In the genomic region with DNA sequence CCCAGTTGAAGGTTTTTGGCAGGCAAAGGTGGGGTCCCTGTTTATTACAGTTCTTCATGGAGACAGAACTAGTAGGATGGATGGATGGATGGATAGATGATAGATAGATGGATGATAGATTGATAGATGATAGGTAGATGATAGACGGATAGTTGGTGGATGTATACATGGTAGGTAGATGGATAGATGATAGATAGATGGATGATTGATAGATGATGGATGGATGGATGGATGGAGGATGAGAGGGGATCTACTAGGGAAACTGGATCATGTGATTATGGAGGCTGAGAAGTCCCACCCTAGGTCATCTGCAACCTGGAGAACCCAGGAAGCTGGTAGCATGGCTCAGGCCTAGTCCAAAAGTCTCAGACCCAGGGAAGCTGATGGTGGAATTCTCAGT, we compare ENCODE assay signal across 17 cellular contexts.
A peak's percentile ranks its signal among the peaks of the same experiment; 100 is the strongest.
DNase-seq lines count a peak whose midpoint lies in the region; ATAC-seq and TF ChIP-seq lines count a peak whose summit lies in the region.
"Had no signal": no experiment of that assay in that cellular context is flagged by ENCODE, and none has a peak within 500 bp of the region (broad histone marks: within the 10 kb centered on the region; RNA-seq: fewer than 3 reads in every experiment).

No MANE protein-coding gene starts in this region.

- POLR2A ChIA-PET in activated CD8-positive, alpha-beta T cell treated with anti-CD3 and anti-CD28 coated beads, Interleukin-2, amount 10 ng/mL, durations not matched to agents 7 days and 5 days (lab: Charles Lee): interaction anchor here (1.3 kb wide), 1 partner anchor 150 kb away, joined by 3 read pairs; no protein-coding TSS in a partner anchor
- POLR2A ChIA-PET in activated CD8-positive, alpha-beta T cell treated with anti-CD3 and anti-CD28 coated beads for 36 hours (lab: Charles Lee): interaction anchor here (0.8 kb wide), 1 partner anchor 208 kb away, joined by 3 read pairs; no protein-coding TSS in a partner anchor

- CTCF ChIA-PET in activated CD8-positive, alpha-beta T cell treated with anti-CD3 and anti-CD28 coated beads, Interleukin-2, amount 10 ng/mL, durations not matched to agents 7 days and 5 days (lab: Charles Lee): no interaction called here
- CTCF ChIA-PET in activated CD8-positive, alpha-beta T cell treated with anti-CD3 and anti-CD28 coated beads for 36 hours (lab: Charles Lee): no interaction called here

- H3K4me1 ChIP-seq in CD4-positive, CD25-positive, alpha-beta regulatory T cell (ENCODE audit: control insufficient read depth, insufficient read depth, low read length, poor library complexity, severe bottlenecking): peaks cover 52% of the 10 kb centered on the region

- peak overlapping the region; percentile 13 for H3K27ac Mint-ChIP-seq in activated CD8-positive, alpha-beta T cell treated with anti-CD3 and anti-CD28 coated beads, Interleukin-2, amount 10 ng/mL, durations not matched to agents 7 days and 5 days
- no peak overlapping the region for H3K27ac Mint-ChIP-seq in activated CD8-positive, alpha-beta T cell treated with anti-CD3 and anti-CD28 coated beads for 36 hours
- peak overlapping the region; percentile 27 to 84 (median 75) for H3K27ac Mint-ChIP-seq in CD4-positive, CD25-positive, alpha-beta regulatory T cell
- H3K27ac Mint-ChIP-seq in activated T-helper 1 cell treated with anti-CD3 and anti-CD28 coated beads, Interleukin-12 subunit alpha, Interleukin-12 subunit beta, Interleukin-2, Interleukin-4 antibody, amounts not matched to agents 30 ng/mL and 10 ng/mL and 1 ng/mL, durations not matched to agents 14 hours and 24 hours and 36 hours: peak overlapping the region; percentile 13
- H3K27ac Mint-ChIP-seq in stimulated activated memory B cell treated with anti-CD40 and anti-IgM and Interleukin-4, amounts not matched to agents 10 μg/mL and 1 μg/mL and 100 μg/mL, for 72 hours: peak overlapping the region; percentile 1
- H3K27ac Mint-ChIP-seq in CD14-positive monocyte: no peak overlapping the region

- no peak for ATAC-seq in activated CD8-positive, alpha-beta T cell treated with anti-CD3 and anti-CD28 coated beads, Interleukin-2, amount 10 ng/mL, durations not matched to agents 7 days and 5 days
- ATAC-seq in activated CD8-positive, alpha-beta T cell treated with anti-CD3 and anti-CD28 coated beads for 36 hours: no peak
- ATAC-seq in CD4-positive, CD25-positive, alpha-beta regulatory T cell (ENCODE audit: low read depth in 2 of 2): no peak
- ATAC-seq in stimulated activated memory B cell treated with anti-CD40 and anti-IgM and Interleukin-4, amounts not matched to agents 10 μg/mL and 1 μg/mL and 100 μg/mL, for 72 hours: no peak

- intact Hi-C loops in activated CD8-positive, alpha-beta T cell treated with anti-CD3 and anti-CD28 coated beads for 36 hours (cut with micrococcal nuclease): no loop called here
- intact Hi-C loops in activated T-helper 1 cell treated with anti-CD3 and anti-CD28 coated beads, Interleukin-12 subunit alpha, Interleukin-12 subunit beta, Interleukin-2, Interleukin-4 antibody, amounts not matched to agents 30 ng/mL and 10 ng/mL and 1 ng/mL, durations not matched to agents 14 hours and 24 hours and 36 hours (cut with micrococcal nuclease): no loop called here
- intact Hi-C loops in CD14-positive monocyte (cut with micrococcal nuclease): no loop called here

- H3K9me3 Mint-ChIP-seq in activated CD8-positive, alpha-beta T cell treated with anti-CD3 and anti-CD28 coated beads, Interleukin-2, amount 10 ng/mL, durations not matched to agents 7 days and 5 days (ENCODE audit: insufficient read depth): no peaks in the 10 kb centered on the region
- no peaks in the 10 kb centered on the region for H3K9me3 Mint-ChIP-seq in activated CD8-positive, alpha-beta T cell treated with anti-CD3 and anti-CD28 coated beads for 36 hours
- H3K9me3 Mint-ChIP-seq in CD4-positive, CD25-positive, alpha-beta regulatory T cell: peaks cover 0 to 3% (median 0%) of the 10 kb centered on the region in 7 donors
- H3K9me3 Mint-ChIP-seq in activated T-helper 1 cell treated with anti-CD3 and anti-CD28 coated beads, Interleukin-12 subunit alpha, Interleukin-12 subunit beta, Interleukin-2, Interleukin-4 antibody, amounts not matched to agents 30 ng/mL and 10 ng/mL and 1 ng/mL, durations not matched to agents 14 hours and 24 hours and 36 hours: no peaks in the 10 kb centered on the region
- no peaks in the 10 kb centered on the region for H3K9me3 Mint-ChIP-seq in stimulated activated memory B cell treated with anti-CD40 and anti-IgM and Interleukin-4, amounts not matched to agents 10 μg/mL and 1 μg/mL and 100 μg/mL, for 72 hours
- H3K9me3 Mint-ChIP-seq in CD14-positive monocyte: peaks cover 0 to 1% (median 0%) of the 10 kb centered on the region in 7 donors
- H3K9me3 Mint-ChIP-seq: CD4-positive, alpha-beta memory T cell had no signal

- no peak overlapping the region for H3K27ac ChIP-seq in CD4-positive, CD25-positive, alpha-beta regulatory T cell (ENCODE audit: insufficient read depth, low read length, poor library complexity, severe bottlenecking)
- H3K27ac ChIP-seq: BLaER1, GM23248 had no signal

- peaks cover 39% of the 10 kb centered on the region for H3K36me3 ChIP-seq in CD4-positive, CD25-positive, alpha-beta regulatory T cell (ENCODE audit: control insufficient read depth, insufficient read depth, low read length)

- no peak for TF ChIP-seq CTCF in activated CD8-positive, alpha-beta T cell treated with anti-CD3 and anti-CD28 coated beads for 36 hours (IDR thresholded peaks at IDR 0.05)
- no peak for TF ChIP-seq CTCF in CD14-positive monocyte (IDR thresholded peaks at IDR 0.05)

- DNase-seq in activated CD8-positive, alpha-beta T cell treated with anti-CD3 and anti-CD28 coated beads, Interleukin-2, amount 10 ng/mL, durations not matched to agents 7 days and 5 days: no peak
- DNase-seq in activated CD8-positive, alpha-beta T cell treated with anti-CD3 and anti-CD28 coated beads for 36 hours: no peak
- no peak for DNase-seq in CD4-positive, CD25-positive, alpha-beta regulatory T cell
- DNase-seq in activated T-helper 1 cell treated with anti-CD3 and anti-CD28 coated beads, Interleukin-12 subunit alpha, Interleukin-12 subunit beta, Interleukin-2, Interleukin-4 antibody, amounts not matched to agents 30 ng/mL and 10 ng/mL and 1 ng/mL, durations not matched to agents 14 hours and 24 hours and 36 hours (ENCODE audit: low spot score): no peak
- DNase-seq in SW 1271 (lab: John Stamatoyannopoulos, UW) (no peak), CD14-positive monocyte (ENCODE audit: low spot score) (no peak)
- DNase-seq: 8988T; AML-193; CD4-positive, alpha-beta memory T cell; COR-L47; DMS153; DMS79 treated with DMSO at 0.1 percent for 48 hours; EL; GM23248; H7 had no signal

- H3K9me3 ChIP-seq in CD4-positive, CD25-positive, alpha-beta regulatory T cell (ENCODE audit: control insufficient read depth in 2 of 2, low read length in 2 of 2): no peaks in the 10 kb centered on the region
- H3K9me3 ChIP-seq: BLaER1 had no signal

- peaks cover 31% of the 10 kb centered on the region for H3K4me1 Mint-ChIP-seq in activated CD8-positive, alpha-beta T cell treated with anti-CD3 and anti-CD28 coated beads, Interleukin-2, amount 10 ng/mL, durations not matched to agents 7 days and 5 days (ENCODE audit: low read depth)
- H3K4me1 Mint-ChIP-seq in activated CD8-positive, alpha-beta T cell treated with anti-CD3 and anti-CD28 coated beads for 36 hours (ENCODE audit: low read depth): peaks cover 21% of the 10 kb centered on the region
- H3K4me1 Mint-ChIP-seq in CD4-positive, CD25-positive, alpha-beta regulatory T cell: peaks cover 19 to 60% (median 39%) of the 10 kb centered on the region in 4 donors
- H3K4me1 Mint-ChIP-seq in activated T-helper 1 cell treated with anti-CD3 and anti-CD28 coated beads, Interleukin-12 subunit alpha, Interleukin-12 subunit beta, Interleukin-2, Interleukin-4 antibody, amounts not matched to agents 30 ng/mL and 10 ng/mL and 1 ng/mL, durations not matched to agents 14 hours and 24 hours and 36 hours (ENCODE audit: low read depth): peaks cover 30% of the 10 kb centered on the region
- H3K4me1 Mint-ChIP-seq in stimulated activated memory B cell treated with anti-CD40 and anti-IgM and Interleukin-4, amounts not matched to agents 10 μg/mL and 1 μg/mL and 100 μg/mL, for 72 hours: peaks cover 38% of the 10 kb centered on the region
- H3K4me1 Mint-ChIP-seq in CD14-positive monocyte: peaks cover 11% of the 10 kb centered on the region

- H3K27me3 Mint-ChIP-seq in activated CD8-positive, alpha-beta T cell treated with anti-CD3 and anti-CD28 coated beads, Interleukin-2, amount 10 ng/mL, durations not matched to agents 7 days and 5 days (ENCODE audit: low read depth): no peaks in the 10 kb centered on the region
- H3K27me3 Mint-ChIP-seq in activated CD8-positive, alpha-beta T cell treated with anti-CD3 and anti-CD28 coated beads for 36 hours: no peaks in the 10 kb centered on the region
- H3K27me3 Mint-ChIP-seq in CD4-positive, CD25-positive, alpha-beta regulatory T cell: no peaks in the 10 kb centered on the region
- H3K27me3 Mint-ChIP-seq in activated T-helper 1 cell treated with anti-CD3 and anti-CD28 coated beads, Interleukin-12 subunit alpha, Interleukin-12 subunit beta, Interleukin-2, Interleukin-4 antibody, amounts not matched to agents 30 ng/mL and 10 ng/mL and 1 ng/mL, durations not matched to agents 14 hours and 24 hours and 36 hours (ENCODE audit: insufficient read depth): no peaks in the 10 kb centered on the region
- H3K27me3 Mint-ChIP-seq in stimulated activated memory B cell treated with anti-CD40 and anti-IgM and Interleukin-4, amounts not matched to agents 10 μg/mL and 1 μg/mL and 100 μg/mL, for 72 hours: no peaks in the 10 kb centered on the region
- peaks cover 0 to 2% (median 0%) of the 10 kb centered on the region in 3 donors for H3K27me3 Mint-ChIP-seq in CD14-positive monocyte (ENCODE audit: low read depth in 3 of 3)
- H3K27me3 Mint-ChIP-seq: CD4-positive, alpha-beta memory T cell had no signal

- no peak overlapping the region for H3K4me3 ChIP-seq in CD4-positive, CD25-positive, alpha-beta regulatory T cell (ENCODE audit: low read depth, low read length)
- H3K4me3 ChIP-seq: BLaER1, GM23248 had no signal

- H3K36me3 Mint-ChIP-seq in activated CD8-positive, alpha-beta T cell treated with anti-CD3 and anti-CD28 coated beads, Interleukin-2, amount 10 ng/mL, durations not matched to agents 7 days and 5 days (ENCODE audit: low read depth): peaks cover 57% of the 10 kb centered on the region
- peaks cover 42% of the 10 kb centered on the region for H3K36me3 Mint-ChIP-seq in activated CD8-positive, alpha-beta T cell treated with anti-CD3 and anti-CD28 coated beads for 36 hours (ENCODE audit: low read depth)
- H3K36me3 Mint-ChIP-seq in CD4-positive, CD25-positive, alpha-beta regulatory T cell: peaks cover 48% of the 10 kb centered on the region
- peaks cover 43% of the 10 kb centered on the region for H3K36me3 Mint-ChIP-seq in activated T-helper 1 cell treated with anti-CD3 and anti-CD28 coated beads, Interleukin-12 subunit alpha, Interleukin-12 subunit beta, Interleukin-2, Interleukin-4 antibody, amounts not matched to agents 30 ng/mL and 10 ng/mL and 1 ng/mL, durations not matched to agents 14 hours and 24 hours and 36 hours (ENCODE audit: low read depth)
- peaks cover 48% of the 10 kb centered on the region for H3K36me3 Mint-ChIP-seq in stimulated activated memory B cell treated with anti-CD40 and anti-IgM and Interleukin-4, amounts not matched to agents 10 μg/mL and 1 μg/mL and 100 μg/mL, for 72 hours
- H3K36me3 Mint-ChIP-seq in CD14-positive monocyte: peaks cover 62 to 87% of the 10 kb centered on the region in 2 donors

- H3K4me3 Mint-ChIP-seq in activated CD8-positive, alpha-beta T cell treated with anti-CD3 and anti-CD28 coated beads, Interleukin-2, amount 10 ng/mL, durations not matched to agents 7 days and 5 days: no peak overlapping the region
- H3K4me3 Mint-ChIP-seq in activated CD8-positive, alpha-beta T cell treated with anti-CD3 and anti-CD28 coated beads for 36 hours: no peak overlapping the region
- peak overlapping the region in 2 of 4 donors; percentile 30 to 44 for H3K4me3 Mint-ChIP-seq in CD4-positive, CD25-positive, alpha-beta regulatory T cell
- H3K4me3 Mint-ChIP-seq in activated T-helper 1 cell treated with anti-CD3 and anti-CD28 coated beads, Interleukin-12 subunit alpha, Interleukin-12 subunit beta, Interleukin-2, Interleukin-4 antibody, amounts not matched to agents 30 ng/mL and 10 ng/mL and 1 ng/mL, durations not matched to agents 14 hours and 24 hours and 36 hours: no peak overlapping the region
- no peak overlapping the region for H3K4me3 Mint-ChIP-seq in stimulated activated memory B cell treated with anti-CD40 and anti-IgM and Interleukin-4, amounts not matched to agents 10 μg/mL and 1 μg/mL and 100 μg/mL, for 72 hours
- H3K4me3 Mint-ChIP-seq in CD14-positive monocyte: no peak overlapping the region

- no peaks in the 10 kb centered on the region for H3K27me3 ChIP-seq in CD4-positive, CD25-positive, alpha-beta regulatory T cell (ENCODE audit: control insufficient read depth, insufficient read depth, low read length)
- H3K27me3 ChIP-seq: BLaER1 had no signal

Comparison
In these comparisons a context has a peak if more than half of its experiments do, and no peak if none do; other contexts are left out.
1. H3K27ac Mint-ChIP-seq: peak in activated CD8-positive, alpha-beta T cell treated with anti-CD3 and anti-CD28 coated beads, Interleukin-2, amount 10 ng/mL, durations not matched to agents 7 days and 5 days (single experiment), CD4-positive, CD25-positive, alpha-beta regulatory T cell (3 of 3), activated T-helper 1 cell treated with anti-CD3 and anti-CD28 coated beads, Interleukin-12 subunit alpha, Interleukin-12 subunit beta, Interleukin-2, Interleukin-4 antibody, amounts not matched to agents 30 ng/mL and 10 ng/mL and 1 ng/mL, durations not matched to agents 14 hours and 24 hours and 36 hours (single experiment) and stimulated activated memory B cell treated with anti-CD40 and anti-IgM and Interleukin-4, amounts not matched to agents 10 μg/mL and 1 μg/mL and 100 μg/mL, for 72 hours (single experiment); none in activated CD8-positive, alpha-beta T cell treated with anti-CD3 and anti-CD28 coated beads for 36 hours (single experiment) and CD14-positive monocyte (0 of 7).